In genomic region chr10:14583252-14583651, GRCh38 we compare ENCODE assay signal across 1 cellular context.
TF ChIP-seq lines count a peak whose summit lies in the region.

No MANE protein-coding gene starts in this region.

TF ChIP-seq in GM12878, 131 proteins besides CTCF, POLR2A, EP300 and RAD21 (continued from another document):
- TF ChIP-seq RAD51 (IDR thresholded peaks at IDR 0.05) (no peak), EZH2 (IDR thresholded peaks at IDR 0.05; ENCODE audit: borderline replicate concordance, control insufficient read depth, low read depth, low read length) (no peak), JUNB (IDR thresholded peaks at IDR 0.05) (no peak), TBL1XR1 (IDR thresholded peaks at IDR 0.05; ENCODE audit: low read depth, low read length) (no peak), ZNF622 (IDR thresholded peaks at IDR 0.05) (no peak), TCF12 (IDR thresholded peaks at IDR 0.05; ENCODE audit: low read depth, low read length) (no peak), ZBTB11 (CRISPR knock-in tag; IDR thresholded peaks at IDR 0.05) (no peak), SIX5 (IDR thresholded peaks at IDR 0.05; ENCODE audit: low read depth, low read length, severe bottlenecking) (no peak), SMC3 (IDR thresholded peaks at IDR 0.05; ENCODE audit: borderline replicate concordance, low read length) (no peak), STAT1 (conservative IDR thresholded peaks at IDR 0.05) (no peak), POU2F2 (IDR thresholded peaks at IDR 0.05; ENCODE audit: borderline replicate concordance, low read depth, low read length) (no peak), TARDBP (IDR thresholded peaks at IDR 0.05; ENCODE audit: borderline replicate concordance) (no peak), USF1 (IDR thresholded peaks at IDR 0.05; ENCODE audit: borderline replicate concordance, extremely low read length, insufficient read depth, low read depth, low read length) (no peak), EGR1 (IDR thresholded peaks at IDR 0.05; ENCODE audit: borderline replicate concordance in 1 of 2, low read depth in 2 of 2, low read length in 2 of 2) (peak in 1 of 2 experiments; percentile 66; a peak in 1 of 3 replicates), RFX5 (IDR thresholded peaks at IDR 0.05; ENCODE audit: low read depth, low read length) (peak; percentile 94), SREBF2 (IDR thresholded peaks at IDR 0.05; ENCODE audit: low read length) (no peak), MEF2B (IDR thresholded peaks at IDR 0.05; ENCODE audit: partially characterized antibody, poor library complexity, severe bottlenecking) (no peak), SUPT20H (IDR thresholded peaks at IDR 0.05; ENCODE audit: borderline replicate concordance, control insufficient read depth, low read depth, low read length) (no peak), IRF4 (IDR thresholded peaks at IDR 0.05; ENCODE audit: low read depth, low read length) (no peak), CBFB (IDR thresholded peaks at IDR 0.05; ENCODE audit: low read depth) (peak; percentile 52; the same call in 1 of the 2 replicates)
- TF ChIP-seq, protein P1, sequence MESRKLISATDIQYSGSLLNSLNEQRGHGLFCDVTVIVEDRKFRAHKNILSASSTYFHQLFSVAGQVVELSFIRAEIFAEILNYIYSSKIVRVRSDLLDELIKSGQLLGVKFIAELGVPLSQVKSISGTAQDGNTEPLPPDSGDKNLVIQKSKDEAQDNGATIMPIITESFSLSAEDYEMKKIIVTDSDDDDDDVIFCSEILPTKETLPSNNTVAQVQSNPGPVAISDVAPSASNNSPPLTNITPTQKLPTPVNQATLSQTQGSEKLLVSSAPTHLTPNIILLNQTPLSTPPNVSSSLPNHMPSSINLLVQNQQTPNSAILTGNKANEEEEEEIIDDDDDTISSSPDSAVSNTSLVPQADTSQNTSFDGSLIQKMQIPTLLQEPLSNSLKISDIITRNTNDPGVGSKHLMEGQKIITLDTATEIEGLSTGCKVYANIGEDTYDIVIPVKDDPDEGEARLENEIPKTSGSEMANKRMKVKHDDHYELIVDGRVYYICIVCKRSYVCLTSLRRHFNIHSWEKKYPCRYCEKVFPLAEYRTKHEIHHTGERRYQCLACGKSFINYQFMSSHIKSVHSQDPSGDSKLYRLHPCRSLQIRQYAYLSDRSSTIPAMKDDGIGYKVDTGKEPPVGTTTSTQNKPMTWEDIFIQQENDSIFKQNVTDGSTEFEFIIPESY (IDR thresholded peaks at IDR 0.05) = no peak
- TF ChIP-seq, protein P2, sequence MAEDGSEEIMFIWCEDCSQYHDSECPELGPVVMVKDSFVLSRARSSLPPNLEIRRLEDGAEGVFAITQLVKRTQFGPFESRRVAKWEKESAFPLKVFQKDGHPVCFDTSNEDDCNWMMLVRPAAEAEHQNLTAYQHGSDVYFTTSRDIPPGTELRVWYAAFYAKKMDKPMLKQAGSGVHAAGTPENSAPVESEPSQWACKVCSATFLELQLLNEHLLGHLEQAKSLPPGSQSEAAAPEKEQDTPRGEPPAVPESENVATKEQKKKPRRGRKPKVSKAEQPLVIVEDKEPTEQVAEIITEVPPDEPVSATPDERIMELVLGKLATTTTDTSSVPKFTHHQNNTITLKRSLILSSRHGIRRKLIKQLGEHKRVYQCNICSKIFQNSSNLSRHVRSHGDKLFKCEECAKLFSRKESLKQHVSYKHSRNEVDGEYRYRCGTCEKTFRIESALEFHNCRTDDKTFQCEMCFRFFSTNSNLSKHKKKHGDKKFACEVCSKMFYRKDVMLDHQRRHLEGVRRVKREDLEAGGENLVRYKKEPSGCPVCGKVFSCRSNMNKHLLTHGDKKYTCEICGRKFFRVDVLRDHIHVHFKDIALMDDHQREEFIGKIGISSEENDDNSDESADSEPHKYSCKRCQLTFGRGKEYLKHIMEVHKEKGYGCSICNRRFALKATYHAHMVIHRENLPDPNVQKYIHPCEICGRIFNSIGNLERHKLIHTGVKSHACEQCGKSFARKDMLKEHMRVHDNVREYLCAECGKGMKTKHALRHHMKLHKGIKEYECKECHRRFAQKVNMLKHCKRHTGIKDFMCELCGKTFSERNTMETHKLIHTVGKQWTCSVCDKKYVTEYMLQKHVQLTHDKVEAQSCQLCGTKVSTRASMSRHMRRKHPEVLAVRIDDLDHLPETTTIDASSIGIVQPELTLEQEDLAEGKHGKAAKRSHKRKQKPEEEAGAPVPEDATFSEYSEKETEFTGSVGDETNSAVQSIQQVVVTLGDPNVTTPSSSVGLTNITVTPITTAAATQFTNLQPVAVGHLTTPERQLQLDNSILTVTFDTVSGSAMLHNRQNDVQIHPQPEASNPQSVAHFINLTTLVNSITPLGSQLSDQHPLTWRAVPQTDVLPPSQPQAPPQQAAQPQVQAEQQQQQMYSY (CRISPR knock-in tag; IDR thresholded peaks at IDR 0.05) = no peak
- TF ChIP-seq, protein P3, sequence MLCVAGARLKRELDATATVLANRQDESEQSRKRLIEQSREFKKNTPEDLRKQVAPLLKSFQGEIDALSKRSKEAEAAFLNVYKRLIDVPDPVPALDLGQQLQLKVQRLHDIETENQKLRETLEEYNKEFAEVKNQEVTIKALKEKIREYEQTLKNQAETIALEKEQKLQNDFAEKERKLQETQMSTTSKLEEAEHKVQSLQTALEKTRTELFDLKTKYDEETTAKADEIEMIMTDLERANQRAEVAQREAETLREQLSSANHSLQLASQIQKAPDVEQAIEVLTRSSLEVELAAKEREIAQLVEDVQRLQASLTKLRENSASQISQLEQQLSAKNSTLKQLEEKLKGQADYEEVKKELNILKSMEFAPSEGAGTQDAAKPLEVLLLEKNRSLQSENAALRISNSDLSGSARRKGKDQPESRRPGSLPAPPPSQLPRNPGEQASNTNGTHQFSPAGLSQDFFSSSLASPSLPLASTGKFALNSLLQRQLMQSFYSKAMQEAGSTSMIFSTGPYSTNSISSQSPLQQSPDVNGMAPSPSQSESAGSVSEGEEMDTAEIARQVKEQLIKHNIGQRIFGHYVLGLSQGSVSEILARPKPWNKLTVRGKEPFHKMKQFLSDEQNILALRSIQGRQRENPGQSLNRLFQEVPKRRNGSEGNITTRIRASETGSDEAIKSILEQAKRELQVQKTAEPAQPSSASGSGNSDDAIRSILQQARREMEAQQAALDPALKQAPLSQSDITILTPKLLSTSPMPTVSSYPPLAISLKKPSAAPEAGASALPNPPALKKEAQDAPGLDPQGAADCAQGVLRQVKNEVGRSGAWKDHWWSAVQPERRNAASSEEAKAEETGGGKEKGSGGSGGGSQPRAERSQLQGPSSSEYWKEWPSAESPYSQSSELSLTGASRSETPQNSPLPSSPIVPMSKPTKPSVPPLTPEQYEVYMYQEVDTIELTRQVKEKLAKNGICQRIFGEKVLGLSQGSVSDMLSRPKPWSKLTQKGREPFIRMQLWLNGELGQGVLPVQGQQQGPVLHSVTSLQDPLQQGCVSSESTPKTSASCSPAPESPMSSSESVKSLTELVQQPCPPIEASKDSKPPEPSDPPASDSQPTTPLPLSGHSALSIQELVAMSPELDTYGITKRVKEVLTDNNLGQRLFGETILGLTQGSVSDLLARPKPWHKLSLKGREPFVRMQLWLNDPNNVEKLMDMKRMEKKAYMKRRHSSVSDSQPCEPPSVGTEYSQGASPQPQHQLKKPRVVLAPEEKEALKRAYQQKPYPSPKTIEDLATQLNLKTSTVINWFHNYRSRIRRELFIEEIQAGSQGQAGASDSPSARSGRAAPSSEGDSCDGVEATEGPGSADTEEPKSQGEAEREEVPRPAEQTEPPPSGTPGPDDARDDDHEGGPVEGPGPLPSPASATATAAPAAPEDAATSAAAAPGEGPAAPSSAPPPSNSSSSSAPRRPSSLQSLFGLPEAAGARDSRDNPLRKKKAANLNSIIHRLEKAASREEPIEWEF (IDR thresholded peaks at IDR 0.05; ENCODE audit: insufficient replicate concordance, low read depth, low read length) = no peak
